In genomic region chr6:129501401-129502051, GRCh38 we compare ENCODE assay signal across 8 cellular contexts.
DNase-seq lines count a peak whose midpoint lies in the region; ATAC-seq and TF ChIP-seq lines count a peak whose summit lies in the region.

No MANE protein-coding gene starts in this region.

- no peak for ATAC-seq in activated CD4-positive, CD25-positive, alpha-beta regulatory T cell treated with anti-CD3 and anti-CD28 coated beads, Interleukin-2, amount 50 U/mL, for 24 hours

- intact Hi-C loops in head of caudate nucleus (cut with DNase I), result no loop called here

- no peak for TF ChIP-seq CTCF in VCaP (conservative IDR thresholded peaks at IDR 0.05)

- peak overlapping the region; percentile 40 for H3K27ac ChIP-seq in VCaP

- DNase-seq in COLO668 (lab: John Stamatoyannopoulos, UW; ENCODE audit: unreplicated experiment) (peak; percentile 1), HUDEP-2 (lab: John Stamatoyannopoulos, UW; ENCODE audit: unreplicated experiment in 76 of 76) (peak in 71 of 76 experiments; percentile 44 to 87 (median 65)), head of caudate nucleus (peak in 39 of 42 donors; percentile 34 to 85 (median 54)), retina (peak; percentile 43), NCI-H82 (lab: John Stamatoyannopoulos, UW) (no peak), GF-D8 (lab: John Stamatoyannopoulos, UW) (no peak)

Comparison
In these comparisons a context has a peak if more than half of its experiments do, and no peak if none do; other contexts are left out.
1. DNase-seq: peak in COLO668 (single experiment), HUDEP-2 (71 of 76), head of caudate nucleus (39 of 42) and retina (single experiment); none in NCI-H82 (single experiment) and GF-D8 (single experiment).